In genomic region chr10:80894339-80894791, GRCh38 we compare ENCODE assay signal across 18 cellular contexts.
DNase-seq lines count a peak whose midpoint lies in the region; ATAC-seq, FAIRE-seq and TF ChIP-seq lines count a peak whose summit lies in the region.
"Had no signal": no experiment of that assay in that cellular context is flagged by ENCODE, and none has a peak within 500 bp of the region (broad histone marks: within the 10 kb centered on the region; RNA-seq: fewer than 3 reads in every experiment).

No MANE protein-coding gene starts in this region.

- BruUV-seq in mammary epithelial cell (replicated peaks; lab: Mats Ljungman, UMichigan) = no TSS peak

- H3K9me3 ChIP-seq in HUES48 (ENCODE audit: control insufficient read depth, insufficient read depth, low read length) (no peaks in the 10 kb centered on the region), H1 (ENCODE audit: insufficient read depth in 2 of 2, low read depth in 1 of 2, low read length in 1 of 2) (no peaks in the 10 kb centered on the region), mammary epithelial cell (replicated peaks; ENCODE audit: insufficient read depth, low read length) (no peaks in the 10 kb centered on the region)
- H3K9me3 ChIP-seq: BE2C, SJCRH30 had no signal

- no peak overlapping the region for H2BK20ac ChIP-seq in H1 (ENCODE audit: low read length)

- H3K18ac ChIP-seq in H1 (ENCODE audit: extremely low read depth, low read length) = no peak overlapping the region

- no peak overlapping the region for H2BK15ac ChIP-seq in H1 (ENCODE audit: low read length)

- TF ChIP-seq POLR2A in H1 (IDR thresholded peaks at IDR 0.05; ENCODE audit: control extremely low read depth in 1 of 2, low read depth in 2 of 2, low read length in 2 of 2) = no peak

- H3K36me3 ChIP-seq in HUES48 (ENCODE audit: control insufficient read depth, insufficient read depth, low read length) (no peaks in the 10 kb centered on the region), H1 (ENCODE audit: control insufficient read depth in 2 of 4, insufficient read depth in 4 of 4, low read length in 3 of 4) (no peaks in the 10 kb centered on the region), mammary epithelial cell (ENCODE audit: insufficient read depth, low read length) (no peaks in the 10 kb centered on the region)
- H3K36me3 ChIP-seq: BE2C, SJCRH30 had no signal

- intact Hi-C loops in mammary epithelial cell (cut with micrococcal nuclease) = no loop called here

- TF ChIP-seq EP300 in H1 (IDR thresholded peaks at IDR 0.05; ENCODE audit: borderline replicate concordance in 1 of 2, low read depth in 2 of 2, low read length in 2 of 2) = peak in 1 of 2 experiments; percentile 72; a peak in 1 of 3 replicates

- no peak for ATAC-seq in HG03139 (IDR thresholded peaks at IDR 0.05; ENCODE audit: unreplicated experiment)
- ATAC-seq: CD8-positive, alpha-beta T cell; GM12878; PC-3 had no signal

- TF ChIP-seq CTCF in H1 (IDR thresholded peaks at IDR 0.05; ENCODE audit: control extremely low read depth in 1 of 3, insufficient read depth in 1 of 3, low read depth in 1 of 3, low read length in 3 of 3) (no peak), mammary epithelial cell (conservative IDR thresholded peaks at IDR 0.05 in 1 of 2, IDR thresholded peaks at IDR 0.05 in 1 of 2; ENCODE audit: extremely low read depth in 1 of 2, insufficient read depth in 1 of 2, low read depth in 1 of 2, low read length in 2 of 2) (no peak)

- dilution Hi-C loops in mammary epithelial cell (cut with HindIII; ENCODE audit: low sequenced_read_pairs) = no loop called here

- H3K23me2 ChIP-seq in H1 (ENCODE audit: low read depth, low read length) = peaks cover 6% of the 10 kb centered on the region; the same call in 1 of the 2 replicates

- CTCF ChIA-PET in H1 (lab: Charles Lee; ENCODE audit: partially characterized antibody) = interaction anchor here (0.7 to 5.3 kb wide), 8 partner anchors 18 to 231 kb away, joined by 3 to 30 read pairs (median 4); no protein-coding TSS in a partner anchor
- CTCF ChIA-PET in mammary epithelial cell (lab: Charles Lee; ENCODE audit: low non-redundant PET) = no interaction called here

- FAIRE-seq in H1 (lab: Jason Lieb, UNC) = peak; percentile 85
- FAIRE-seq: D721Med, GM12878 had no signal

- H2BK5ac ChIP-seq in H1 (ENCODE audit: low read depth, low read length) = peak overlapping the region; percentile 93; the same call in 1 of the 2 replicates

- no peak overlapping the region for H4K91ac ChIP-seq in H1 (replicated peaks; ENCODE audit: insufficient read length, low read length)

- H4K20me1 ChIP-seq in H1 (replicated peaks in 1 of 2; ENCODE audit: control insufficient read depth in 1 of 2, insufficient read depth in 2 of 2, low read length in 2 of 2) = no peaks in the 10 kb centered on the region
- H4K20me1 ChIP-seq in mammary epithelial cell (ENCODE audit: insufficient read depth, low read length) = no peaks in the 10 kb centered on the region

- H3K14ac ChIP-seq in H1 (ENCODE audit: insufficient read length) = no peak overlapping the region

- no peak overlapping the region for H4K5ac ChIP-seq in H1 (ENCODE audit: insufficient read length, low read depth, low read length)

- H3K9ac ChIP-seq in HUES48 (ENCODE audit: low read depth, low read length) (no peak overlapping the region), H1 (replicated peaks in 1 of 4; ENCODE audit: extremely low read depth in 1 of 4, low read depth in 3 of 4, low read length in 3 of 4) (no peak overlapping the region), mammary epithelial cell (ENCODE audit: insufficient read depth, low read length) (no peak overlapping the region)

- H3K4me2 ChIP-seq in H1 (ENCODE audit: insufficient read depth in 1 of 2, low read depth in 2 of 2, low read length in 2 of 2) (peak overlapping the region; percentile 47 to 57), mammary epithelial cell (ENCODE audit: insufficient read depth, low read depth, low read length) (no peak overlapping the region)

- H3K56ac ChIP-seq in H1 (replicated peaks; ENCODE audit: insufficient read length, low read depth, low read length) = no peak overlapping the region

- WGBS in H1 (ENCODE audit: extremely low coverage in 1 of 2, insufficient coverage in 1 of 2, insufficient read length in 1 of 2, insufficient replicate concordance in 2 of 2, low coverage in 1 of 2, low lambda C conversion rate in 2 of 2, missing lambda C conversion rate in 1 of 2), 2 experiments = 4% methylated on average over 3 of the region's 3 CpGs; no CpG with 5 or more reads in 1 of the 2 experiments
- WGBS in mammary epithelial cell (ENCODE audit: low coverage, missing lambda C conversion rate) = 63% methylated on average over 3 of the region's 3 CpGs

- no peak overlapping the region for H2AK5ac ChIP-seq in H1 (ENCODE audit: low read depth, low read length)

- H3K79me2 ChIP-seq in H1 (ENCODE audit: control insufficient read depth in 1 of 2, insufficient read depth in 2 of 2, low read length in 2 of 2) (no peaks in the 10 kb centered on the region), mammary epithelial cell (ENCODE audit: insufficient read depth, low read length) (no peaks in the 10 kb centered on the region)

- H3K4me3 ChIP-seq in HUES48 (ENCODE audit: low read depth, low read length) = peak overlapping the region; percentile 20; the same call in 1 of the 2 replicates
- peak overlapping the region in 2 of 4 experiments; percentile 0 to 31; a peak in 4 of 8 replicates for H3K4me3 ChIP-seq in H1 (ENCODE audit: extremely low read depth in 1 of 4, insufficient read depth in 2 of 4, low read depth in 3 of 4, low read length in 4 of 4)
- H3K4me3 ChIP-seq in mammary epithelial cell (replicated peaks in 1 of 3; ENCODE audit: insufficient read depth in 1 of 3, low read depth in 2 of 3, low read length in 3 of 3) = no peak overlapping the region
- H3K4me3 ChIP-seq: GM12878, SJCRH30 had no signal

- H2BK12ac ChIP-seq in H1 (ENCODE audit: low read depth, low read length) = peak overlapping the region; percentile 95; the same call in 1 of the 2 replicates

- peaks cover 51% of the 10 kb centered on the region for H3K4me1 ChIP-seq in HUES48 (ENCODE audit: control insufficient read depth, insufficient read depth, low read length)
- H3K4me1 ChIP-seq in H1 (replicated peaks in 1 of 4; ENCODE audit: control insufficient read depth in 3 of 4, insufficient read depth in 4 of 4, low read length in 3 of 4) = peaks cover 9 to 24% (median 16%) of the 10 kb centered on the region in 4 experiments
- H3K4me1 ChIP-seq in mammary epithelial cell (ENCODE audit: insufficient read depth, low read length) = no peaks in the 10 kb centered on the region
- H3K4me1 ChIP-seq: BE2C, SJCRH30 had no signal

- no peaks in the 10 kb centered on the region for H3K79me1 ChIP-seq in H1 (ENCODE audit: low read depth, low read length)

- H2AFZ ChIP-seq in H1 (ENCODE audit: low read length) (no peak overlapping the region), mammary epithelial cell (ENCODE audit: low read depth, low read length) (no peak overlapping the region)

- H3K27me3 ChIP-seq in HUES48 (ENCODE audit: control insufficient read depth, insufficient read depth, low read length) (peaks cover 76% of the 10 kb centered on the region), H1 (replicated peaks in 1 of 4; ENCODE audit: control insufficient read depth in 3 of 4, extremely low read depth in 1 of 4, insufficient read depth in 3 of 4, low read length in 3 of 4) (peaks cover 11 to 58% (median 42%) of the 10 kb centered on the region in 4 experiments), mammary epithelial cell (ENCODE audit: insufficient read depth, low read length) (no peaks in the 10 kb centered on the region)
- H3K27me3 ChIP-seq: BE2C, SJCRH30 had no signal

- POLR2A ChIA-PET in H1 (lab: Charles Lee; ENCODE audit: partially characterized antibody) = interaction anchor here (1.2 kb wide), 1 partner anchor 14 kb away, joined by 8 read pairs; no protein-coding TSS in a partner anchor

- DNase-seq in H1 (ENCODE audit: low read depth in 1 of 2, low spot score in 2 of 2) (peak in 1 of 2 experiments; percentile 36), iPS-NIHi7 (ENCODE audit: extremely low spot score) (peak; percentile 42), mammary epithelial cell (no peak), NCI-H2227 treated with DMSO at 0.1 percent for 48 hours (lab: John Stamatoyannopoulos, UW) (no peak), GOT3 (lab: John Stamatoyannopoulos, UW) (no peak)
- DNase-seq: BE2C; CD8-positive, alpha-beta T cell; DMS79 treated with DMSO at 0.1 percent for 48 hours; GDM1; NCI-H187; NCI-H446; NK-92 treated with Interleukin-12 subunit alpha and Interleukin-12 subunit beta, amount 100 ng/mL, for 24 hours; PC-3; SJCRH30 had no signal

- H3K27ac ChIP-seq in HUES48 (ENCODE audit: low read depth, low read length) (peak overlapping the region; percentile 82), H1 (ENCODE audit: low read depth, low read length) (no peak overlapping the region), mammary epithelial cell (ENCODE audit: insufficient read depth, low read depth, low read length) (no peak overlapping the region)
- H3K27ac ChIP-seq: SJCRH30 had no signal

- TF ChIP-seq RAD21 in H1 (IDR thresholded peaks at IDR 0.05 in 1 of 2, conservative IDR thresholded peaks at IDR 0.05 in 1 of 2; ENCODE audit: low read depth in 2 of 2, low read length in 2 of 2) = no peak

- no peak overlapping the region for H3K4ac ChIP-seq in H1 (replicated peaks; ENCODE audit: insufficient read length, low read depth, low read length)

- in situ Hi-C loops in mammary epithelial cell (cut with MboI; ENCODE audit: low sequenced_read_pairs in 2 of 2) = no loop called here

- H4K8ac ChIP-seq in H1 (ENCODE audit: extremely low read depth, insufficient read depth, low read length) = no peak overlapping the region

- H3K23ac ChIP-seq in H1 (ENCODE audit: insufficient read length) = no peak overlapping the region

- no peak overlapping the region for H2BK120ac ChIP-seq in H1 (replicated peaks; ENCODE audit: low read depth, low read length)

TF ChIP-seq in H1, 55 proteins besides CTCF, POLR2A, EP300 and RAD21 (continues in another document):
- TF ChIP-seq SP1 (IDR thresholded peaks at IDR 0.05; ENCODE audit: low read depth, low read length) (peak; percentile 44; the same call in 1 of the 2 replicates), TCF12 (IDR thresholded peaks at IDR 0.05; ENCODE audit: low read depth, low read length) (peak; percentile 87), GABPA (IDR thresholded peaks at IDR 0.05; ENCODE audit: borderline replicate concordance, insufficient read depth, low read length) (no peak), E2F6 (IDR thresholded peaks at IDR 0.05) (no peak)
